ENCODE assay signal across 2 cellular contexts in genomic region chr15:68420186-68420684, GRCh38.
TF ChIP-seq lines count a peak whose summit lies in the region.

No MANE protein-coding gene starts in this region.

TF ChIP-seq in A549, 52 proteins besides CTCF, POLR2A, EP300 and RAD21:
- no peak; the same call in 1 of the 2 replicates for TF ChIP-seq FOSL2 (IDR thresholded peaks at IDR 0.05)
- TF ChIP-seq FOSL2 (CRISPR knock-in tag; IDR thresholded peaks at IDR 0.05), result peak; percentile 13; the same call in 1 of the 2 replicates
- TF ChIP-seq, protein P1, sequence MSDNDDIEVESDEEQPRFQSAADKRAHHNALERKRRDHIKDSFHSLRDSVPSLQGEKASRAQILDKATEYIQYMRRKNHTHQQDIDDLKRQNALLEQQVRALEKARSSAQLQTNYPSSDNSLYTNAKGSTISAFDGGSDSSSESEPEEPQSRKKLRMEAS (IDR thresholded peaks at IDR 0.05), result 0 out of 2 replicates have a peak, but pooled peaks have one; percentile 9
- no peak for TF ChIP-seq ZSCAN20 (CRISPR knock-in tag; IDR thresholded peaks at IDR 0.05)

TF ChIP-seq in IMR-90, 13 proteins besides CTCF, POLR2A, EP300 and RAD21:
- no peak for TF ChIP-seq FOS (IDR thresholded peaks at IDR 0.05; ENCODE audit: low read depth, low read length)
- TF ChIP-seq BHLHE40 (IDR thresholded peaks at IDR 0.05; ENCODE audit: low read depth, low read length), result no peak
- no peak for TF ChIP-seq CEBPB (IDR thresholded peaks at IDR 0.05; ENCODE audit: low read depth, low read length)
- TF ChIP-seq RCOR1 (IDR thresholded peaks at IDR 0.05; ENCODE audit: insufficient replicate concordance, low read length), result no peak
